8 cellular contexts compared by ENCODE assay signal in genomic region chr12:110371408-110372055, GRCh38. TPM values are rescaled to one million over a fixed set of nuclear protein-coding genes. Genes with fewer than 3 reads are reported as not detected.
A peak's percentile ranks its signal among the peaks of the same experiment; 100 is the strongest.
DNase-seq lines count a peak whose midpoint lies in the region; ATAC-seq, FAIRE-seq and TF ChIP-seq lines count a peak whose summit lies in the region.

No MANE protein-coding gene starts in this region.

- no peak overlapping the region for H2AFZ ChIP-seq in endothelial cell of umbilical vein (ENCODE audit: low read depth, low read length)

- H3K4me2 ChIP-seq in endothelial cell of umbilical vein (ENCODE audit: insufficient read depth, low read length): no peak overlapping the region

- no peak for FAIRE-seq in endothelial cell of umbilical vein (lab: Jason Lieb, UNC)

- POLR2A ChIA-PET in endothelial cell of umbilical vein (lab: Charles Lee): interaction anchor here (0.5 kb wide), 1 partner anchor 41 kb away, joined by 3 read pairs; no protein-coding TSS in a partner anchor

- CTCF ChIA-PET in endothelial cell of umbilical vein (lab: Charles Lee): interaction anchor here (0.5 to 2.2 kb wide), 3 partner anchors 18 to 204 kb away, joined by 3 to 7 read pairs (median 7); no protein-coding TSS in a partner anchor

- dilution Hi-C loops in endothelial cell of umbilical vein (cut with MboI; ENCODE audit: extremely low pct_ligation_motif_present, low sequenced_read_pairs): no loop called here

- no peaks in the 10 kb centered on the region for H3K4me1 ChIP-seq in endothelial cell of umbilical vein (ENCODE audit: control insufficient read depth, extremely low read depth, insufficient read depth, low read length)

- DNase-seq in D341Med (ENCODE audit: low spot score) (peak; percentile 93), NCI-H1092 treated with DMSO at 0.1 percent for 48 hours (lab: John Stamatoyannopoulos, UW) (peak; percentile 16), endothelial cell of umbilical vein (ENCODE audit: low read depth, low spot score) (no peak), OCI-M2 (lab: John Stamatoyannopoulos, UW; ENCODE audit: unreplicated experiment) (no peak), superior temporal gyrus (ENCODE audit: extremely low spot score) (no peak), ureter (ENCODE audit: low spot score) (no peak)

- no peak overlapping the region for H3K4me3 ChIP-seq in endothelial cell of umbilical vein (replicated peaks in 1 of 3; ENCODE audit: insufficient read depth in 1 of 3, low read depth in 1 of 3, low read length in 3 of 3)

- H3K27me3 ChIP-seq in endothelial cell of umbilical vein (ENCODE audit: control insufficient read depth in 2 of 2, insufficient read depth in 2 of 2, low read length in 2 of 2): no peaks in the 10 kb centered on the region

- H3K9me3 ChIP-seq in endothelial cell of umbilical vein (replicated peaks; ENCODE audit: control insufficient read depth, insufficient read depth, low read length): no peaks in the 10 kb centered on the region

- H3K36me3 ChIP-seq in endothelial cell of umbilical vein (ENCODE audit: control insufficient read depth in 2 of 2, extremely low read depth in 1 of 2, insufficient read depth in 2 of 2, low read length in 2 of 2): peaks cover 31 to 33% of the 10 kb centered on the region in 2 experiments

- no peak for TF ChIP-seq POLR2A in endothelial cell of umbilical vein (IDR thresholded peaks at IDR 0.05; ENCODE audit: low read depth, low read length)

- H3K79me2 ChIP-seq in endothelial cell of umbilical vein (ENCODE audit: control insufficient read depth, insufficient read depth, low read length): no peaks in the 10 kb centered on the region

- H4K20me1 ChIP-seq in endothelial cell of umbilical vein (replicated peaks; ENCODE audit: control insufficient read depth, extremely low read depth, insufficient read depth, low read length): no peaks in the 10 kb centered on the region

- BruUV-seq in endothelial cell of umbilical vein (replicated peaks; lab: Mats Ljungman, UMichigan): no TSS peak

- ATAC-seq in GM21367 (IDR thresholded peaks at IDR 0.05; ENCODE audit: unreplicated experiment): peak; percentile 46
- no peak for ATAC-seq in HG02973 (IDR thresholded peaks at IDR 0.05; ENCODE audit: unreplicated experiment)

- no peak overlapping the region for H3K27ac ChIP-seq in endothelial cell of umbilical vein (ENCODE audit: insufficient read depth, low read depth, low read length)

- no peak for TF ChIP-seq CTCF in endothelial cell of umbilical vein (IDR thresholded peaks at IDR 0.05; ENCODE audit: extremely low read depth in 1 of 2, insufficient read depth in 1 of 2, low read depth in 1 of 2, low read length in 2 of 2)

- intact Hi-C loops in endothelial cell of umbilical vein (cut with micrococcal nuclease): no loop called here

- H3K9me1 ChIP-seq in endothelial cell of umbilical vein (replicated peaks; ENCODE audit: control insufficient read depth, extremely low read depth, insufficient read depth, low read length): no peaks in the 10 kb centered on the region

- H3K9ac ChIP-seq in endothelial cell of umbilical vein (replicated peaks; ENCODE audit: extremely low read depth, insufficient read depth, low read length): no peak overlapping the region

TF ChIP-seq in endothelial cell of umbilical vein, 7 proteins besides CTCF, POLR2A, EP300 and RAD21:
- TF ChIP-seq GATA2 (IDR thresholded peaks at IDR 0.05; ENCODE audit: insufficient read depth, insufficient read length, low read depth, low read length): no peak
- TF ChIP-seq EZH2 (IDR thresholded peaks at IDR 0.05; ENCODE audit: borderline replicate concordance, low read depth, low read length, severe bottlenecking): no peak
- TF ChIP-seq MYC (IDR thresholded peaks at IDR 0.05; ENCODE audit: low read depth, low read length): no peak
- TF ChIP-seq POLR2AphosphoS5 (IDR thresholded peaks at IDR 0.05; ENCODE audit: insufficient read depth, low read depth, low read length): peak; percentile 13
- no peak for TF ChIP-seq FOS (IDR thresholded peaks at IDR 0.05; ENCODE audit: borderline replicate concordance, insufficient read depth, low read length)
- no peak for TF ChIP-seq JUN (IDR thresholded peaks at IDR 0.05; ENCODE audit: borderline replicate concordance, insufficient read depth, insufficient read length, low read depth)
- TF ChIP-seq MAX (IDR thresholded peaks at IDR 0.05; ENCODE audit: insufficient read depth, insufficient read length): no peak

RNA-seq across cellular contexts. Expression of gene ANAPC7, which starts 32.0 kb away (rescaled TPM):
- total RNA-seq in endothelial cell of umbilical vein: 76.6 and 89.0 TPM in 2 replicates
- polyA plus RNA-seq in endothelial cell of umbilical vein: 54.2 and 56.0 TPM in 2 replicates
- 48.8 and 49.6 TPM in 2 replicates for polyA plus RNA-seq in endothelial cell of umbilical vein (2011; cell fraction: cytosol; rRNA removed)
- 154 and 180 TPM in 2 replicates for polyA plus RNA-seq in endothelial cell of umbilical vein (2011; cell fraction: nucleus; rRNA removed)
- 37.3 and 51.9 TPM in 2 replicates for polyA plus RNA-seq in endothelial cell of umbilical vein (2012)
- polyA minus RNA-seq in endothelial cell of umbilical vein: 62.4 and 80.4 TPM in 2 replicates
- 45.4 TPM for polyA minus RNA-seq in endothelial cell of umbilical vein (2011; cell fraction: cytosol; rRNA and poly(A)+ RNA removed)
- 48.7 and 60.1 TPM in 2 replicates for polyA minus RNA-seq in endothelial cell of umbilical vein (2011; cell fraction: nucleus; rRNA and poly(A)+ RNA removed)
- 104 TPM for total RNA-seq in ureter

Comparison
In these comparisons a context has a peak if more than half of its experiments do, and no peak if none do; other contexts are left out.
1. DNase-seq: peak in D341Med (single experiment) and NCI-H1092 treated with DMSO at 0.1 percent for 48 hours (single experiment); none in endothelial cell of umbilical vein (single experiment), OCI-M2 (single experiment), superior temporal gyrus (single experiment) and ureter (single experiment).